ENCODE assay signal across 2 cellular contexts in genomic region chr1:154222918-154223317, GRCh38.
TF ChIP-seq lines count a peak whose summit lies in the region.

No MANE protein-coding gene starts in this region.

TF ChIP-seq in IMR-90, 13 proteins besides CTCF, POLR2A, EP300 and RAD21:
- TF ChIP-seq MXI1 (IDR thresholded peaks at IDR 0.05; ENCODE audit: borderline replicate concordance, low read depth, low read length) (no peak), ELK1 (IDR thresholded peaks at IDR 0.05; ENCODE audit: borderline replicate concordance, low read depth, low read length) (no peak), BHLHE40 (IDR thresholded peaks at IDR 0.05; ENCODE audit: low read depth, low read length) (no peak), SMC3 (IDR thresholded peaks at IDR 0.05; ENCODE audit: low read depth, low read length) (no peak), CEBPB (IDR thresholded peaks at IDR 0.05; ENCODE audit: low read depth, low read length) (no peak), NFE2L2 (IDR thresholded peaks at IDR 0.05; ENCODE audit: low read depth, low read length) (no peak), MAFK (IDR thresholded peaks at IDR 0.05; ENCODE audit: low read depth, low read length) (no peak), RCOR1 (IDR thresholded peaks at IDR 0.05; ENCODE audit: insufficient replicate concordance, low read length) (no peak), MAZ (IDR thresholded peaks at IDR 0.05; ENCODE audit: borderline replicate concordance, low read depth, low read length) (no peak), CHD1 (IDR thresholded peaks at IDR 0.05; ENCODE audit: low read depth, low read length) (no peak), RFX5 (IDR thresholded peaks at IDR 0.05; ENCODE audit: low read depth, low read length) (no peak), FOS (IDR thresholded peaks at IDR 0.05; ENCODE audit: low read depth, low read length) (no peak), USF2 (IDR thresholded peaks at IDR 0.05; ENCODE audit: low read depth, low read length) (no peak)

TF ChIP-seq in GM12878, 131 proteins besides CTCF, POLR2A, EP300 and RAD21:
- no peak for TF ChIP-seq ATF7 (IDR thresholded peaks at IDR 0.05; ENCODE audit: low read depth)
- no peak for TF ChIP-seq NFYA (IDR thresholded peaks at IDR 0.05; ENCODE audit: borderline replicate concordance, low read depth, low read length)
- no peak for TF ChIP-seq SKIL (IDR thresholded peaks at IDR 0.05; ENCODE audit: low read depth, poor library complexity, severe bottlenecking)
- TF ChIP-seq PAX5 (IDR thresholded peaks at IDR 0.05; ENCODE audit: borderline replicate concordance, low read depth, low read length) = no peak
- TF ChIP-seq ASH2L (IDR thresholded peaks at IDR 0.05; ENCODE audit: borderline replicate concordance, low read depth) = no peak
- no peak for TF ChIP-seq YBX1 (IDR thresholded peaks at IDR 0.05)
- no peak for TF ChIP-seq USF1 (IDR thresholded peaks at IDR 0.05; ENCODE audit: borderline replicate concordance, extremely low read length, insufficient read depth, low read depth, low read length)
- TF ChIP-seq PML (IDR thresholded peaks at IDR 0.05; ENCODE audit: low read length) = no peak
- TF ChIP-seq KAT2A (conservative IDR thresholded peaks at IDR 0.05; ENCODE audit: control insufficient read depth, low read depth, low read length) = no peak
TF ChIP-seq in GM12878: peak in this region for 0.
